ENCODE assay signal across 25 cellular contexts in genomic region chr1:84762664-84763063, GRCh38.
"Had no signal": no experiment of that assay in that cellular context is flagged by ENCODE, and none has a peak within 500 bp of the region (broad histone marks: within the 10 kb centered on the region; RNA-seq: fewer than 3 reads in every experiment).

No MANE protein-coding gene starts in this region.

- H3K27ac ChIP-seq: breast epithelium, cardiac muscle cell, colonic mucosa, epithelial cell of prostate, esophagus squamous epithelium had no signal

- H3K9me3 ChIP-seq: breast epithelium, colonic mucosa, esophagus squamous epithelium had no signal

- H3K36me3 ChIP-seq: breast epithelium, cardiac muscle cell, colonic mucosa, esophagus squamous epithelium had no signal

- H3K27ac Mint-ChIP-seq: activated CD4-positive, alpha-beta memory T cell treated with anti-CD3 and anti-CD28 coated beads for 36 hours; activated CD4-positive, alpha-beta T cell treated with anti-CD3 and anti-CD28 coated beads for 36 hours; activated CD4-positive, alpha-beta T cell treated with anti-CD3 and anti-CD28 coated beads, Interleukin-2, amount 10 ng/mL, durations not matched to agents 24 days and 14 days; activated naive CD4-positive, alpha-beta T cell treated with anti-CD3 and anti-CD28 coated beads, Interleukin-2, amount 10 ng/mL, durations not matched to agents 7 days and 5 days; activated naive CD4-positive, alpha-beta T cell treated with anti-CD3 and anti-CD28 coated beads, Interleukin-2, amount 50 U/mL, for 72 hours; activated naive CD8-positive, alpha-beta T cell treated with anti-CD3 and anti-CD28 coated beads, Interleukin-2, amount 10 ng/mL, durations not matched to agents 7 days and 5 days; activated T-cell treated with anti-CD3 and anti-CD28 coated beads, Interleukin-2, amount 50 U/mL, for 24 hours; activated T-cell treated with anti-CD3 and anti-CD28 coated beads, Interleukin-2, amount 50 U/mL, for 72 hours had no signal

- H3K27me3 ChIP-seq: cardiac muscle cell, colonic mucosa had no signal

- ATAC-seq: activated CD4-positive, alpha-beta T cell treated with anti-CD3 and anti-CD28 coated beads for 36 hours; activated naive CD4-positive, alpha-beta T cell treated with anti-CD3 and anti-CD28 coated beads, Interleukin-2, amount 50 U/mL, for 72 hours; activated T-cell treated with anti-CD3 and anti-CD28 coated beads, Interleukin-2, amount 50 U/mL, for 72 hours had no signal

- H3K36me3 Mint-ChIP-seq: activated CD4-positive, alpha-beta memory T cell treated with anti-CD3 and anti-CD28 coated beads for 36 hours; activated naive CD4-positive, alpha-beta T cell treated with anti-CD3 and anti-CD28 coated beads, Interleukin-2, amount 10 ng/mL, durations not matched to agents 7 days and 5 days; activated naive CD4-positive, alpha-beta T cell treated with anti-CD3 and anti-CD28 coated beads, Interleukin-2, amount 50 U/mL, for 72 hours; activated naive CD8-positive, alpha-beta T cell treated with anti-CD3 and anti-CD28 coated beads, Interleukin-2, amount 10 ng/mL, durations not matched to agents 7 days and 5 days had no signal

- H3K4me1 ChIP-seq: breast epithelium, colonic mucosa had no signal

- H3K9me3 Mint-ChIP-seq: activated CD4-positive, alpha-beta memory T cell treated with anti-CD3 and anti-CD28 coated beads for 36 hours; activated CD4-positive, alpha-beta T cell treated with anti-CD3 and anti-CD28 coated beads, Interleukin-2, amount 10 ng/mL, durations not matched to agents 24 days and 14 days; activated naive CD4-positive, alpha-beta T cell treated with anti-CD3 and anti-CD28 coated beads, Interleukin-2, amount 10 ng/mL, durations not matched to agents 7 days and 5 days; activated naive CD4-positive, alpha-beta T cell treated with anti-CD3 and anti-CD28 coated beads, Interleukin-2, amount 50 U/mL, for 72 hours; activated naive CD8-positive, alpha-beta T cell treated with anti-CD3 and anti-CD28 coated beads, Interleukin-2, amount 10 ng/mL, durations not matched to agents 7 days and 5 days; activated T-cell treated with anti-CD3 and anti-CD28 coated beads, Interleukin-2, amount 50 U/mL, for 24 hours; activated T-cell treated with anti-CD3 and anti-CD28 coated beads, Interleukin-2, amount 50 U/mL, for 72 hours had no signal

- H3K4me3 ChIP-seq: breast epithelium, cardiac muscle cell, colonic mucosa, esophagus squamous epithelium had no signal

- DNase-seq: activated CD4-positive, alpha-beta memory T cell treated with anti-CD3 and anti-CD28 coated beads for 36 hours; activated CD4-positive, alpha-beta T cell treated with anti-CD3 and anti-CD28 coated beads for 36 hours; activated CD4-positive, alpha-beta T cell treated with anti-CD3 and anti-CD28 coated beads, Interleukin-2, amount 10 ng/mL, durations not matched to agents 24 days and 14 days; activated CD4-positive, CD25-positive, alpha-beta regulatory T cell; activated CD4-positive, CD25-positive, alpha-beta regulatory T cell treated with anti-CD3 and anti-CD28 coated beads, Interleukin-2, amount 50 U/mL, for 72 hours; activated CD8-positive, alpha-beta memory T cell treated with anti-CD3 and anti-CD28 coated beads, Interleukin-2, amount 50 U/mL, for 48 hours; activated gamma-delta T cell; activated naive CD4-positive, alpha-beta T cell; activated naive CD4-positive, alpha-beta T cell treated with anti-CD3 and anti-CD28 coated beads, Interleukin-2, amount 10 ng/mL, durations not matched to agents 7 days and 5 days; activated naive CD8-positive, alpha-beta T cell treated with anti-CD3 and anti-CD28 coated beads, Interleukin-2, amount 10 ng/mL, durations not matched to agents 7 days and 5 days; activated T-cell treated with anti-CD3 and anti-CD28 coated beads for 4 hours; activated T-cell treated with anti-CD3 and anti-CD28 coated beads, Interleukin-2, amount 50 U/mL, for 24 hours; activated T-cell treated with anti-CD3 and anti-CD28 coated beads, Interleukin-2, amount 50 U/mL, for 72 hours; central memory CD4-positive, alpha-beta T cell; cerebellar nuclear complex; colonic mucosa; effector CD8-positive, alpha-beta T cell; esophagus squamous epithelium; foreskin fibroblast; head of caudate nucleus; T-helper 2 cell had no signal

- H3K4me3 Mint-ChIP-seq: activated CD4-positive, alpha-beta memory T cell treated with anti-CD3 and anti-CD28 coated beads for 36 hours; activated CD4-positive, alpha-beta T cell treated with anti-CD3 and anti-CD28 coated beads for 36 hours; activated CD4-positive, alpha-beta T cell treated with anti-CD3 and anti-CD28 coated beads, Interleukin-2, amount 10 ng/mL, durations not matched to agents 24 days and 14 days; activated naive CD4-positive, alpha-beta T cell treated with anti-CD3 and anti-CD28 coated beads, Interleukin-2, amount 10 ng/mL, durations not matched to agents 7 days and 5 days; activated naive CD8-positive, alpha-beta T cell treated with anti-CD3 and anti-CD28 coated beads, Interleukin-2, amount 10 ng/mL, durations not matched to agents 7 days and 5 days; activated T-cell treated with anti-CD3 and anti-CD28 coated beads, Interleukin-2, amount 50 U/mL, for 24 hours; activated T-cell treated with anti-CD3 and anti-CD28 coated beads, Interleukin-2, amount 50 U/mL, for 72 hours had no signal
